In the genomic region with DNA sequence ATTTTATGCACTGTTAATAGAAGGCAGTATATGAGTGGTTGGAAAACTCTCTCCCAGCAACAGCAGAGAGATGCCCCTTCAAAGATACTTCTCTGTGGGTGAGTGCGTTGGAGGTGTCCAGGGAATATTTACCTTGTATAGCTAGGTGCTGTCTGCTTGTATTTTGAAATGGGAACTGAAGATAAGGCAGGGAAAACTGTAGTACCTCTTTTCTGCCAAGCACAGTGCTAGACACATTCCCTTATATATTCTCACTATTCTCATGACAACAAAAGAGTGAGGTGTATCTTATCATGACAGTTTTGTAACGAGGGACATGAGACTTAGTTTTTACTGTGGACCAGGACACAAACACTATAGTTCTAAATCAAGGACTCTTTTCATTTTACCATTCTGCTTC, we compare ENCODE assay signal across 8 cellular contexts. TPM values are rescaled to one million over a fixed set of nuclear protein-coding genes. Genes with fewer than 3 reads are reported as not detected.
DNase-seq lines count a peak whose midpoint lies in the region; ATAC-seq, FAIRE-seq and TF ChIP-seq lines count a peak whose summit lies in the region.

No MANE protein-coding gene starts in this region.

- no peaks in the 10 kb centered on the region for H3K9me3 Mint-ChIP-seq in HFFc6
- H3K9me3 Mint-ChIP-seq in activated T-helper 17 cell treated with anti-CD3 and anti-CD28 coated beads, Interleukin-2, amount 50 U/mL, for 72 hours = no peaks in the 10 kb centered on the region

- H3K27ac ChIP-seq in lower lobe of right lung (no peak overlapping the region), heart right ventricle (no peak overlapping the region), psoas muscle (no peak overlapping the region)

- intact Hi-C loops in lower lobe of right lung (cut with DNase I) = no loop called here
- intact Hi-C loops in heart right ventricle (cut with DNase I) = loop anchor here in 2 of 10 donors (5.0 to 10.0 kb wide), 2 partner anchors 96 to 98 kb away; no protein-coding TSS in a partner anchor
- intact Hi-C loops in psoas muscle (cut with DNase I) = no loop called here

- H3K4me3 Mint-ChIP-seq in HFFc6 = peak overlapping the region; percentile 99
- H3K4me3 Mint-ChIP-seq in activated T-helper 17 cell treated with anti-CD3 and anti-CD28 coated beads, Interleukin-2, amount 50 U/mL, for 72 hours = peak overlapping the region; percentile 86

- peak; percentile 25 for TF ChIP-seq CTCF in D721Med (IDR thresholded peaks at IDR 0.05; ENCODE audit: insufficient read depth, missing control alignments)
- TF ChIP-seq CTCF in HFFc6 (IDR thresholded peaks at IDR 0.05) = peak; percentile 64
- peak; percentile 18 for TF ChIP-seq CTCF in lower lobe of right lung (IDR thresholded peaks at IDR 0.05)
- TF ChIP-seq CTCF in heart right ventricle (IDR thresholded peaks at IDR 0.05) = peak in 4 of 9 donors; percentile 20 to 46 (median 37)
- no peak for TF ChIP-seq CTCF in psoas muscle (IDR thresholded peaks at IDR 0.05)

- DNase-seq in D721Med (ENCODE audit: insufficient read length, low spot score) (no peak), HFFc6 (no peak), lower lobe of right lung (no peak), GM03348 (ENCODE audit: low spot score) (no peak), heart right ventricle (no peak), psoas muscle (no peak)
- DNase-seq in activated CD4-positive, alpha-beta T cell treated with anti-CD3 and anti-CD28 coated beads for 48 hours = no peak

- 74 to 80% methylated on average over 2 of the region's 2 CpGs for WGBS in heart right ventricle, 2 donors
- 89 to 90% (median 90%) methylated on average over 2 of the region's 2 CpGs for WGBS in psoas muscle, 3 donors

- H3K36me3 ChIP-seq in lower lobe of right lung = no peaks in the 10 kb centered on the region
- H3K36me3 ChIP-seq in heart right ventricle = no peaks in the 10 kb centered on the region
- H3K36me3 ChIP-seq in psoas muscle (ENCODE audit: insufficient read depth in 1 of 2, low read depth in 1 of 2) = no peaks in the 10 kb centered on the region

- peaks cover 10% of the 10 kb centered on the region for H3K27me3 Mint-ChIP-seq in HFFc6 (ENCODE audit: insufficient read depth)
- H3K27me3 Mint-ChIP-seq in activated T-helper 17 cell treated with anti-CD3 and anti-CD28 coated beads, Interleukin-2, amount 50 U/mL, for 72 hours = no peaks in the 10 kb centered on the region

- H3K4me3 ChIP-seq in lower lobe of right lung (peak overlapping the region; percentile 78), heart right ventricle (peak overlapping the region in 1 of 10 donors; percentile 89), psoas muscle (no peak overlapping the region)

- H3K9me3 ChIP-seq in lower lobe of right lung (no peaks in the 10 kb centered on the region), heart right ventricle (no peaks in the 10 kb centered on the region), psoas muscle (no peaks in the 10 kb centered on the region)

- FAIRE-seq in D721Med (lab: Jason Lieb, UNC) = peak; percentile 84

- peaks cover 6% of the 10 kb centered on the region for H3K36me3 Mint-ChIP-seq in HFFc6 (ENCODE audit: low read depth)
- H3K36me3 Mint-ChIP-seq in activated T-helper 17 cell treated with anti-CD3 and anti-CD28 coated beads, Interleukin-2, amount 50 U/mL, for 72 hours (ENCODE audit: low read depth) = peaks cover 63% of the 10 kb centered on the region

- ATAC-seq in activated T-helper 17 cell treated with anti-CD3 and anti-CD28 coated beads, Interleukin-2, amount 50 U/mL, for 72 hours (replicated peaks) = no peak
- ATAC-seq in lower lobe of right lung (no peak), heart right ventricle (no peak), psoas muscle (no peak)

- H3K4me1 ChIP-seq in lower lobe of right lung (peaks cover 62% of the 10 kb centered on the region), heart right ventricle (peaks cover 0 to 83% (median 10%) of the 10 kb centered on the region in 9 donors), psoas muscle (peaks cover 5% of the 10 kb centered on the region)

- H3K27me3 ChIP-seq in lower lobe of right lung (ENCODE audit: low read depth) = no peaks in the 10 kb centered on the region
- H3K27me3 ChIP-seq in heart right ventricle = no peaks in the 10 kb centered on the region
- H3K27me3 ChIP-seq in psoas muscle (ENCODE audit: insufficient read depth in 3 of 3, low read length in 2 of 3) = peaks cover 8 to 63% (median 13%) of the 10 kb centered on the region in 3 donors

- H3K4me1 Mint-ChIP-seq in HFFc6 (ENCODE audit: low read depth) = peaks cover 28% of the 10 kb centered on the region
- peaks cover 55% of the 10 kb centered on the region for H3K4me1 Mint-ChIP-seq in activated T-helper 17 cell treated with anti-CD3 and anti-CD28 coated beads, Interleukin-2, amount 50 U/mL, for 72 hours

- H3K27ac Mint-ChIP-seq in HFFc6 = no peak overlapping the region
- H3K27ac Mint-ChIP-seq in activated T-helper 17 cell treated with anti-CD3 and anti-CD28 coated beads, Interleukin-2, amount 50 U/mL, for 72 hours = peak overlapping the region; percentile 88

RNA-seq across cellular contexts. Expression of a gene that starts 2.1 kb away (rescaled TPM):
- total RNA-seq in HFFc6 (2021; fragmentation: NEBNext Ultra II Directional; extraction: Animal tissue kit (Norgen Biotek cat#: 25700)) = 10 to 100 TPM; 10.1 to 21.3 (median 17.4) TPM
- 10 to 100 TPM; 59.6 to 76.7 TPM for total RNA-seq in activated T-helper 17 cell treated with anti-CD3 and anti-CD28 coated beads, Interleukin-2, amount 50 U/mL, for 72 hours
- total RNA-seq in lower lobe of right lung = 14.6 TPM
- 1 to 10 TPM; 3.5 to 8.1 (median 5.2) TPM for total RNA-seq in heart right ventricle
- 1 to 10 TPM; 3.5 to 6.4 TPM for polyA plus RNA-seq in heart right ventricle
- total RNA-seq in psoas muscle = 1 to 10 TPM; 1.2 to 2.4 (median 1.7) TPM
- 1 to 10 TPM in 1 of 3 donors, under 1 TPM in 2; 0.48 to 1.1 (median 0.51) TPM for polyA plus RNA-seq in psoas muscle
